Comparison of ENCODE assay signal across 9 cellular contexts in the genomic region with DNA sequence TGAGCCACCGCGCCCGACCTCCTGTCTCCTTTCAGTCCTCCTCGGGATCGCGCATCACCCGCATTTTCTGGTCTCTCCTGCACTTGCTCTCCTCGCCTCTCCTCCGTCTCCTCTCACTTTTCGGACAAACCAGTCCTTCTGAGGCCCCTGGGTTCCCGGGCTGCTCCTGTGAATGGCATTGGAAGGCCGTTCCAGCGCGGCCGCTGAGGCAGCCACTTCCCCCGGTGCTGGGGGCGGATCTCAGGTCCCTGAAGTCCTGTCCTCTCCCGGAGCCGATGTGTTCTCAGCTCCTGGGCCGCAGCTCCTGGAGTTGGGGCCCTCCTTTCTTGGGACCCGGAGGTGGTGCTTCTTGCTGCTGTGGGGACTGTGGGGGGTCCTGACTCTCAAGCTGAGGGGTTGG. TPM values are rescaled to one million over a fixed set of nuclear protein-coding genes. Genes with fewer than 3 reads are reported as not detected.
A peak's percentile ranks its signal among the peaks of the same experiment; 100 is the strongest.
DNase-seq lines count a peak whose midpoint lies in the region; ATAC-seq and TF ChIP-seq lines count a peak whose summit lies in the region.
"Had no signal": no experiment of that assay in that cellular context is flagged by ENCODE, and none has a peak within 500 bp of the region (broad histone marks: within the 10 kb centered on the region; RNA-seq: fewer than 3 reads in every experiment).

No MANE protein-coding gene starts in this region.

- no peak for TF ChIP-seq CTCF in CD8-positive, alpha-beta T cell (IDR thresholded peaks at IDR 0.05)
- TF ChIP-seq CTCF in coronary artery (IDR thresholded peaks at IDR 0.05), result no peak

- H3K9me3 Mint-ChIP-seq in CD8-positive, alpha-beta T cell, result no peaks in the 10 kb centered on the region
- H3K9me3 Mint-ChIP-seq in natural killer cell treated with Interleukin-12 subunit alpha and Interleukin-12 subunit beta and Interleukin-15 and Interleukin-18, amount 100 ng/mL, for 72 hours, result no peaks in the 10 kb centered on the region

- H3K4me1 ChIP-seq in CD8-positive, alpha-beta T cell (ENCODE audit: insufficient read depth, low read length), result peaks cover 23% of the 10 kb centered on the region

- no peak for DNase-seq in CD8-positive, alpha-beta T cell
- DNase-seq in HuH-7 (ENCODE audit: low spot score), result peak; percentile 9
- DNase-seq in coronary artery (ENCODE audit: low spot score), result no peak
- no peak for DNase-seq in natural killer cell treated with Interleukin-12 subunit alpha and Interleukin-12 subunit beta and Interleukin-15 and Interleukin-18, amount 100 ng/mL, for 72 hours (ENCODE audit: low spot score)
- no peak for DNase-seq in activated gamma-delta T cell (lab: John Stamatoyannopoulos, UW)
- DNase-seq in effector CD8-positive, alpha-beta T cell (lab: John Stamatoyannopoulos, UW), result no peak

- no peak overlapping the region for H3K27ac ChIP-seq in CD8-positive, alpha-beta T cell (ENCODE audit: low read depth, low read length)
- H3K27ac ChIP-seq in coronary artery, result no peak overlapping the region

- peaks cover 68% of the 10 kb centered on the region for H3K4me1 Mint-ChIP-seq in CD8-positive, alpha-beta T cell (ENCODE audit: low read depth)
- peaks cover 59 to 64% of the 10 kb centered on the region in 2 donors for H3K4me1 Mint-ChIP-seq in natural killer cell treated with Interleukin-12 subunit alpha and Interleukin-12 subunit beta and Interleukin-15 and Interleukin-18, amount 100 ng/mL, for 72 hours (ENCODE audit: low read depth in 2 of 2)

- H3K27ac Mint-ChIP-seq in CD8-positive, alpha-beta T cell, result peak overlapping the region; percentile 69
- peak overlapping the region; percentile 76 to 91 for H3K27ac Mint-ChIP-seq in natural killer cell treated with Interleukin-12 subunit alpha and Interleukin-12 subunit beta and Interleukin-15 and Interleukin-18, amount 100 ng/mL, for 72 hours

- peak overlapping the region; percentile 95 for H3K4me3 Mint-ChIP-seq in CD8-positive, alpha-beta T cell
- peak overlapping the region; percentile 78 for H3K4me3 Mint-ChIP-seq in natural killer cell treated with Interleukin-12 subunit alpha and Interleukin-12 subunit beta and Interleukin-15 and Interleukin-18, amount 100 ng/mL, for 72 hours

- H3K36me3 ChIP-seq in CD8-positive, alpha-beta T cell (ENCODE audit: insufficient read depth, low read length), result no peaks in the 10 kb centered on the region

- H3K9me3 ChIP-seq in CD8-positive, alpha-beta T cell (ENCODE audit: low read length), result no peaks in the 10 kb centered on the region

- no peak for ATAC-seq in CD8-positive, alpha-beta T cell
- no peak for ATAC-seq in natural killer cell treated with Interleukin-12 subunit alpha and Interleukin-12 subunit beta and Interleukin-15 and Interleukin-18, amount 100 ng/mL, for 72 hours
- ATAC-seq in HG03432 (IDR thresholded peaks at IDR 0.05; ENCODE audit: unreplicated experiment) (no peak), GM21367 (IDR thresholded peaks at IDR 0.05; ENCODE audit: unreplicated experiment) (no peak)

- no peaks in the 10 kb centered on the region for H3K27me3 Mint-ChIP-seq in CD8-positive, alpha-beta T cell (ENCODE audit: low read depth)
- H3K27me3 Mint-ChIP-seq in natural killer cell treated with Interleukin-12 subunit alpha and Interleukin-12 subunit beta and Interleukin-15 and Interleukin-18, amount 100 ng/mL, for 72 hours, result no peaks in the 10 kb centered on the region

- H3K4me3 ChIP-seq in CD8-positive, alpha-beta T cell (ENCODE audit: low read depth, low read length), result no peak overlapping the region
- H3K4me3 ChIP-seq in coronary artery, result peak overlapping the region; percentile 45

- H3K36me3 Mint-ChIP-seq in CD8-positive, alpha-beta T cell, result peaks cover 5% of the 10 kb centered on the region
- no peaks in the 10 kb centered on the region for H3K36me3 Mint-ChIP-seq in natural killer cell treated with Interleukin-12 subunit alpha and Interleukin-12 subunit beta and Interleukin-15 and Interleukin-18, amount 100 ng/mL, for 72 hours

- intact Hi-C loops in CD8-positive, alpha-beta T cell (cut with DNase I, micrococcal nuclease), result loop anchor here in 1 of 2 experiments (1.0 to 10.0 kb wide), 2 partner anchors 43 to 814 kb away; partner anchors contain the start of gene PPP1R18

- POLR2A ChIA-PET in CD8-positive, alpha-beta T cell (lab: Charles Lee), result interaction anchor here (0.6 to 6.0 kb wide), 2 partner anchors 43 to 297 kb away, joined by 3 to 41 read pairs; partner anchors contain the start of gene DDX39B

- CTCF ChIA-PET in CD8-positive, alpha-beta T cell (lab: Charles Lee), result interaction anchor here (7.4 kb wide), 1 partner anchor 98 kb away, joined by 62 read pairs; no protein-coding TSS in a partner anchor

- H3K27me3 ChIP-seq in CD8-positive, alpha-beta T cell (ENCODE audit: insufficient read depth, low read length), result no peaks in the 10 kb centered on the region

RNA-seq across cellular contexts. Expression of gene MICB, which starts 0.8 kb away (rescaled TPM):
- 10 to 100 TPM; 14.4 to 15.3 TPM for total RNA-seq in CD8-positive, alpha-beta T cell
- 10 to 100 TPM; 34.9 to 37.4 TPM for total RNA-seq in natural killer cell treated with Interleukin-12 subunit alpha and Interleukin-12 subunit beta and Interleukin-15 and Interleukin-18, amount 100 ng/mL, for 72 hours

RNA-seq across cellular contexts. Expression of gene MCCD1, which starts 30.0 kb away (rescaled TPM):
- total RNA-seq in CD8-positive, alpha-beta T cell, result not detected
- total RNA-seq in natural killer cell treated with Interleukin-12 subunit alpha and Interleukin-12 subunit beta and Interleukin-15 and Interleukin-18, amount 100 ng/mL, for 72 hours, result not detected
- total RNA-seq: M059J had no signal

RNA-seq across cellular contexts. Expression of gene DDX39B, which starts 43.1 kb away (rescaled TPM):
- 100 to 1,000 TPM; 483 to 518 TPM for total RNA-seq in CD8-positive, alpha-beta T cell
- total RNA-seq in natural killer cell treated with Interleukin-12 subunit alpha and Interleukin-12 subunit beta and Interleukin-15 and Interleukin-18, amount 100 ng/mL, for 72 hours, result 100 to 1,000 TPM; 469 to 713 TPM

RNA-seq across cellular contexts. Expression of gene ATP6V1G2, which starts 47.7 kb away (rescaled TPM):
- total RNA-seq in CD8-positive, alpha-beta T cell, result 1 to 10 TPM; 1.3 to 3.0 TPM
- 1 to 10 TPM; 1.4 to 2.3 TPM for total RNA-seq in natural killer cell treated with Interleukin-12 subunit alpha and Interleukin-12 subunit beta and Interleukin-15 and Interleukin-18, amount 100 ng/mL, for 72 hours

RNA-seq across cellular contexts. Expression of gene NFKBIL1, which starts 48.7 kb away (rescaled TPM):
- 1 to 10 TPM; 6.1 to 7.0 TPM for total RNA-seq in CD8-positive, alpha-beta T cell
- 10 to 100 TPM; 16.8 to 17.0 TPM for total RNA-seq in natural killer cell treated with Interleukin-12 subunit alpha and Interleukin-12 subunit beta and Interleukin-15 and Interleukin-18, amount 100 ng/mL, for 72 hours
